7 cellular contexts compared by ENCODE assay signal in genomic region chr17:48546187-48546923, GRCh38. TPM values are rescaled to one million over a fixed set of nuclear protein-coding genes. Genes with fewer than 3 reads are reported as not detected.
DNase-seq lines count a peak whose midpoint lies in the region; ATAC-seq and TF ChIP-seq lines count a peak whose summit lies in the region.
"Had no signal": no experiment of that assay in that cellular context is flagged by ENCODE, and none has a peak within 500 bp of the region (broad histone marks: within the 10 kb centered on the region; RNA-seq: fewer than 3 reads in every experiment).

No MANE protein-coding gene starts in this region.

- peak overlapping the region; percentile 8 to 52 for H3K9ac ChIP-seq in colonic mucosa (ENCODE audit: low read depth in 2 of 2, low read length in 2 of 2)

- no peak for TF ChIP-seq CTCF in colonic mucosa (IDR thresholded peaks at IDR 0.05)

- H3K4me1 ChIP-seq in colonic mucosa = peaks cover 7% of the 10 kb centered on the region

- H3K36me3 ChIP-seq in colonic mucosa = no peaks in the 10 kb centered on the region

- peak; percentile 50 to 77 for DNase-seq in NCI-H446 (lab: John Stamatoyannopoulos, UW)
- DNase-seq in colonic mucosa = no peak
- DNase-seq in retina = peak; percentile 23
- DNase-seq in HuH-7 (ENCODE audit: low spot score) = no peak
- DNase-seq in SIG-M5 (lab: John Stamatoyannopoulos, UW) = no peak

- H3K4me3 ChIP-seq in colonic mucosa = no peak overlapping the region

- intact Hi-C loops in colonic mucosa (cut with DNase I) = no loop called here

- peak overlapping the region; percentile 87 for H3K27ac ChIP-seq in colonic mucosa

- H3K27me3 ChIP-seq in colonic mucosa = no peaks in the 10 kb centered on the region

- ATAC-seq in GM19035 (IDR thresholded peaks at IDR 0.05; ENCODE audit: unreplicated experiment) = no peak

- H3K9me3 ChIP-seq in colonic mucosa = no peaks in the 10 kb centered on the region

RNA-seq across cellular contexts. Expression of gene HOXB2, which starts 1.4 kb away (rescaled TPM):
- 1 to 10 TPM; 2.6 to 6.4 TPM for total RNA-seq in colonic mucosa

RNA-seq across cellular contexts. Expression of gene HOXB1, which starts 15.5 kb away (rescaled TPM):
- not detected for total RNA-seq in colonic mucosa
- total RNA-seq: posterior vena cava had no signal

RNA-seq across cellular contexts. Expression of gene HOXB4, which starts 31.8 kb away (rescaled TPM):
- 1 to 10 TPM; 2.5 to 4.7 TPM for total RNA-seq in colonic mucosa

RNA-seq across cellular contexts. Expression of gene HOXB3, which starts 43.7 kb away (rescaled TPM):
- 10 to 100 TPM; 17.4 to 31.8 TPM for total RNA-seq in colonic mucosa

RNA-seq across cellular contexts. Expression of gene HOXB5, which starts 47.2 kb away (rescaled TPM):
- total RNA-seq in colonic mucosa = 10 to 100 TPM; 11.0 to 22.7 TPM

Comparison
In these comparisons a context has a peak if more than half of its experiments do, and no peak if none do; other contexts are left out.
1. DNase-seq: peak in NCI-H446 (2 of 2) and retina (single experiment); none in colonic mucosa (single experiment), HuH-7 (single experiment) and SIG-M5 (single experiment).